ENCODE assay signal across 2 cellular contexts in the genomic region with DNA sequence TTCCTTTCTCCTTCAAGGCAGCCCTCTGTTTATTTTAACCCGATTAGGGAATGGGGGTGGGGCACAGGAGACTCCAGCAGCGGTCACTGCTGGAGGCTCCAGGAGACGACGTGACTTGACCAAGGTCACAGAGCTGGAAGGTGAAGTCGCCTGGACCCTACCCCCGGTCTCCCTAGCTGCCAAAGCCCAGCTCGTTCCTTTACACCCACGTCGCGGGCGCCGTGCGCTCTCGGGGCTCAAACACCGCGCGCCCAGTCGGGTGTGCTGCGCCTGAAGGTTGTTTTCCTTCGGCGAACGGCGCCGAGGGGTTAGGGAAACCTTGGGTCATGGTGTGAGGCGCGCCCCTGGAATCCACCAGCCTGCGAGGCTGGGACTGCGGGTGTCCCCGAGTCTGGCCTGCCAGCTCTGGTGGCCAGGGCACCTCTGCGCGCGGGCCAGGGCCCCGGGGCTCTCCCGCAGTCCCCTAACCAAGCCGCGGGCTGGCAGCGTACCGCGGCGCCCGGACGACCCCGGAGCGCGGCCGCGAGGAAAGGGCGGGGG.
TF ChIP-seq lines count a peak whose summit lies in the region.

No MANE protein-coding gene starts in this region.

TF ChIP-seq in SK-N-SH, 30 proteins besides CTCF, POLR2A, EP300 and RAD21:
- no peak for TF ChIP-seq USF2 (IDR thresholded peaks at IDR 0.05; ENCODE audit: borderline replicate concordance, low read depth, low read length)
- no peak for TF ChIP-seq GATA2 (CRISPR knock-in tag; IDR thresholded peaks at IDR 0.05)
- TF ChIP-seq FOXJ3 (CRISPR knock-in tag; IDR thresholded peaks at IDR 0.05) = no peak
- TF ChIP-seq MAX (IDR thresholded peaks at IDR 0.05; ENCODE audit: low read depth) = no peak
- TF ChIP-seq NRF1 (IDR thresholded peaks at IDR 0.05; ENCODE audit: low read depth, low read length) = no peak
- TF ChIP-seq ELF1 (IDR thresholded peaks at IDR 0.05) = no peak
- TF ChIP-seq RXRA (IDR thresholded peaks at IDR 0.05; ENCODE audit: borderline replicate concordance, low read depth) = no peak
- TF ChIP-seq, protein P1, sequence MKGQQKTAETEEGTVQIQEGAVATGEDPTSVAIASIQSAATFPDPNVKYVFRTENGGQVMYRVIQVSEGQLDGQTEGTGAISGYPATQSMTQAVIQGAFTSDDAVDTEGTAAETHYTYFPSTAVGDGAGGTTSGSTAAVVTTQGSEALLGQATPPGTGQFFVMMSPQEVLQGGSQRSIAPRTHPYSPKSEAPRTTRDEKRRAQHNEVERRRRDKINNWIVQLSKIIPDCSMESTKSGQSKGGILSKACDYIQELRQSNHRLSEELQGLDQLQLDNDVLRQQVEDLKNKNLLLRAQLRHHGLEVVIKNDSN (IDR thresholded peaks at IDR 0.05; ENCODE audit: borderline replicate concordance, low read depth) = no peak
- TF ChIP-seq TAF1 (IDR thresholded peaks at IDR 0.05; ENCODE audit: borderline replicate concordance, low read depth, low read length) = no peak
- TF ChIP-seq JUND (IDR thresholded peaks at IDR 0.05) = no peak
- no peak for TF ChIP-seq POLR2AphosphoS5 (IDR thresholded peaks at IDR 0.05; ENCODE audit: low read depth, low read length)
TF ChIP-seq in SK-N-SH: peak in this region for 0.

TF ChIP-seq in SK-N-SH treated with all-trans-retinoic acid at 6 μM for 48 hours, 23 proteins besides CTCF, POLR2A, EP300 and RAD21 (continued from another document):
- TF ChIP-seq, protein P2, sequence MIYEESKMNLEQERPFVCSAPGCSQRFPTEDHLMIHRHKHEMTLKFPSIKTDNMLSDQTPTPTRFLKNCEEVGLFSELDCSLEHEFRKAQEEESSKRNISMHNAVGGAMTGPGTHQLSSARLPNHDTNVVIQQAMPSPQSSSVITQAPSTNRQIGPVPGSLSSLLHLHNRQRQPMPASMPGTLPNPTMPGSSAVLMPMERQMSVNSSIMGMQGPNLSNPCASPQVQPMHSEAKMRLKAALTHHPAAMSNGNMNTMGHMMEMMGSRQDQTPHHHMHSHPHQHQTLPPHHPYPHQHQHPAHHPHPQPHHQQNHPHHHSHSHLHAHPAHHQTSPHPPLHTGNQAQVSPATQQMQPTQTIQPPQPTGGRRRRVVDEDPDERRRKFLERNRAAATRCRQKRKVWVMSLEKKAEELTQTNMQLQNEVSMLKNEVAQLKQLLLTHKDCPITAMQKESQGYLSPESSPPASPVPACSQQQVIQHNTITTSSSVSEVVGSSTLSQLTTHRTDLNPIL (CRISPR knock-in tag; IDR thresholded peaks at IDR 0.05; ENCODE audit: low read depth) = no peak
- TF ChIP-seq TOX (CRISPR knock-in tag; IDR thresholded peaks at IDR 0.05; ENCODE audit: borderline replicate concordance) (no peak), ZFP30 (CRISPR knock-in tag; IDR thresholded peaks at IDR 0.05) (no peak), RARB (CRISPR knock-in tag; IDR thresholded peaks at IDR 0.05) (no peak), TCF4 (CRISPR knock-in tag; IDR thresholded peaks at IDR 0.05; ENCODE audit: borderline replicate concordance) (no peak), ISL1 (CRISPR knock-in tag; IDR thresholded peaks at IDR 0.05) (no peak), ZNF70 (CRISPR knock-in tag; IDR thresholded peaks at IDR 0.05) (no peak), PPARA (CRISPR knock-in tag; IDR thresholded peaks at IDR 0.05; ENCODE audit: borderline replicate concordance) (no peak), CSRNP3 (CRISPR knock-in tag; IDR thresholded peaks at IDR 0.05) (no peak), ARNTL (CRISPR knock-in tag; IDR thresholded peaks at IDR 0.05; ENCODE audit: borderline replicate concordance, low read depth) (no peak), TSHZ2 (CRISPR knock-in tag; IDR thresholded peaks at IDR 0.05) (no peak), ESRRG (CRISPR knock-in tag; IDR thresholded peaks at IDR 0.05) (no peak), ZNF565 (CRISPR knock-in tag; conservative IDR thresholded peaks at IDR 0.05; ENCODE audit: low read depth) (no peak)
- TF ChIP-seq, protein P3, sequence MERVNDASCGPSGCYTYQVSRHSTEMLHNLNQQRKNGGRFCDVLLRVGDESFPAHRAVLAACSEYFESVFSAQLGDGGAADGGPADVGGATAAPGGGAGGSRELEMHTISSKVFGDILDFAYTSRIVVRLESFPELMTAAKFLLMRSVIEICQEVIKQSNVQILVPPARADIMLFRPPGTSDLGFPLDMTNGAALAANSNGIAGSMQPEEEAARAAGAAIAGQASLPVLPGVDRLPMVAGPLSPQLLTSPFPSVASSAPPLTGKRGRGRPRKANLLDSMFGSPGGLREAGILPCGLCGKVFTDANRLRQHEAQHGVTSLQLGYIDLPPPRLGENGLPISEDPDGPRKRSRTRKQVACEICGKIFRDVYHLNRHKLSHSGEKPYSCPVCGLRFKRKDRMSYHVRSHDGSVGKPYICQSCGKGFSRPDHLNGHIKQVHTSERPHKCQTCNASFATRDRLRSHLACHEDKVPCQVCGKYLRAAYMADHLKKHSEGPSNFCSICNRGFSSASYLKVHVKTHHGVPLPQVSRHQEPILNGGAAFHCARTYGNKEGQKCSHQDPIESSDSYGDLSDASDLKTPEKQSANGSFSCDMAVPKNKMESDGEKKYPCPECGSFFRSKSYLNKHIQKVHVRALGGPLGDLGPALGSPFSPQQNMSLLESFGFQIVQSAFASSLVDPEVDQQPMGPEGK (CRISPR knock-in tag; IDR thresholded peaks at IDR 0.05; ENCODE audit: borderline replicate concordance) = no peak
- TF ChIP-seq, protein P4, sequence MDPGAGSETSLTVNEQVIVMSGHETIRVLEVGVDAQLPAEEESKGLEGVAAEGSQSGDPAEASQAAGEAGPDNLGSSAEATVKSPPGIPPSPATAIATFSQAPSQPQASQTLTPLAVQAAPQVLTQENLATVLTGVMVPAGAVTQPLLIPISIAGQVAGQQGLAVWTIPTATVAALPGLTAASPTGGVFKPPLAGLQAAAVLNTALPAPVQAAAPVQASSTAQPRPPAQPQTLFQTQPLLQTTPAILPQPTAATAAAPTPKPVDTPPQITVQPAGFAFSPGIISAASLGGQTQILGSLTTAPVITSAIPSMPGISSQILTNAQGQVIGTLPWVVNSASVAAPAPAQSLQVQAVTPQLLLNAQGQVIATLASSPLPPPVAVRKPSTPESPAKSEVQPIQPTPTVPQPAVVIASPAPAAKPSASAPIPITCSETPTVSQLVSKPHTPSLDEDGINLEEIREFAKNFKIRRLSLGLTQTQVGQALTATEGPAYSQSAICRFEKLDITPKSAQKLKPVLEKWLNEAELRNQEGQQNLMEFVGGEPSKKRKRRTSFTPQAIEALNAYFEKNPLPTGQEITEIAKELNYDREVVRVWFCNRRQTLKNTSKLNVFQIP (CRISPR knock-in tag; IDR thresholded peaks at IDR 0.05; ENCODE audit: borderline replicate concordance, low read depth) = no peak
